In the genomic region with DNA sequence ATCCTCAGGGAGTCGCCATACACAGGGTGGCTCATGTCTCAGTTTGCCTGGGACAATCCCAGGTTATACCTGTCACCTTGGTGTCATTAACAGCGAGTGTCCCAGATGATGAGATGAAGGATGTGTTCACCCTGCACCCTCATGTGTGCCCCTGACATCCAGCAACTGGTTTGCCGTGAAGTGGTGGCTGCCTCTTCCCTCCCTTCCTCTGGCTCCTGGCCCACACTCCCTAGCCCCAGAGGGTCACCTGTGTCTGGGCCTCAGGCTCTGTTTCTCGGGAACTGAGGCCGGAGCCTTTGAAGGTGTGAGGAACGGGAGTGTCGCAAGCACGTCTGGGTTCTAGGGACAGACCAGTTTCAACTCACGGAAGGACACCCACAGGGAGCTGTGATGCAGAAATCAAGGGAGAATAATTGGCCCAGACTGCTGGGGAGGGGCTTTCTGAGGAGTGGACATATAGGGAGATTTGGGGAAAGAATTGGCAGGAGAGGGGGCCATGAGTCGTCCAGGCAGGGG, we compare ENCODE assay signal across 31 cellular contexts. TPM values are rescaled to one million over a fixed set of nuclear protein-coding genes. Genes with fewer than 3 reads are reported as not detected.
"Had no signal": no experiment of that assay in that cellular context is flagged by ENCODE, and none has a peak within 500 bp of the region (broad histone marks: within the 10 kb centered on the region; RNA-seq: fewer than 3 reads in every experiment).

No MANE protein-coding gene starts in this region.

- H3K9me3 ChIP-seq: heart left ventricle, left lung, lower lobe of right lung, mucosa of descending colon, ovary, right atrium auricular region, right lobe of liver, stomach, testis, thyroid gland, transverse colon, upper lobe of right lung, uterus had no signal

- H3K4me1 ChIP-seq: lower lobe of right lung, uterus had no signal

- H3K36me3 ChIP-seq: heart left ventricle, left lung, lower lobe of right lung, ovary, right atrium auricular region, right lobe of liver, stomach, thyroid gland, transverse colon, upper lobe of right lung, uterus had no signal

- H3K9me3 Mint-ChIP-seq: naive thymus-derived CD4-positive, alpha-beta T cell; natural killer cell treated with Interleukin-12 subunit alpha and Interleukin-12 subunit beta and Interleukin-15 and Interleukin-18, amount 100 ng/mL, for 72 hours; stimulated activated naive B cell treated with anti-CD40 and anti-IgM and Interleukin-4, amounts not matched to agents 10 μg/mL and 1 μg/mL and 100 μg/mL, for 72 hours had no signal

- H3K4me3 Mint-ChIP-seq: naive thymus-derived CD4-positive, alpha-beta T cell; natural killer cell treated with Interleukin-12 subunit alpha and Interleukin-12 subunit beta and Interleukin-15 and Interleukin-18, amount 100 ng/mL, for 72 hours; stimulated activated naive B cell treated with anti-CD40 and anti-IgM and Interleukin-4, amounts not matched to agents 10 μg/mL and 1 μg/mL and 100 μg/mL, for 72 hours had no signal

- DNase-seq: glutamatergic neuron; heart left ventricle; kidney glomerular epithelial cell; left cardiac atrium; left lung; lower lobe of right lung; mammary epithelial cell; mesenchymal stem cell; midbrain; mucosa of descending colon; naive thymus-derived CD4-positive, alpha-beta T cell; ovary; stimulated activated CD4-positive, alpha-beta T cell treated with anti-CD3 and anti-CD28 coated beads, Interleukin-2, amount 100 ng/mL, for 24 hours; stimulated activated CD4-positive, alpha-beta T cell treated with anti-CD3 and anti-CD28 coated beads, Interleukin-4, amount 100 ng/mL, for 1 hour; stimulated activated naive B cell treated with anti-CD40 and anti-IgM and Interleukin-4, amounts not matched to agents 10 μg/mL and 1 μg/mL and 100 μg/mL, for 72 hours; stimulated activated naive CD8-positive, alpha-beta T cell treated with anti-CD3 and anti-CD28 coated beads, Interleukin-15, Interleukin-2, amounts not matched to agents 100 U/mL and 50 U/mL, for 24 hours; stomach; testis; thyroid gland; transverse colon; upper lobe of right lung; uterus had no signal

- H3K4me3 ChIP-seq: heart left ventricle, hepatocyte, left lung, lower lobe of right lung, mucosa of descending colon, ovary, right atrium auricular region, right lobe of liver, smooth muscle cell, stomach, testis, thyroid gland, transverse colon, upper lobe of right lung, uterus had no signal

- ATAC-seq: heart left ventricle; left cardiac atrium; left lung; mucosa of descending colon; naive thymus-derived CD4-positive, alpha-beta T cell; right lobe of liver; stimulated activated naive B cell treated with anti-CD40 and anti-IgM and Interleukin-4, amounts not matched to agents 10 μg/mL and 1 μg/mL and 100 μg/mL, for 72 hours; stimulated activated naive CD8-positive, alpha-beta T cell treated with anti-CD3 and anti-CD28 coated beads, Interleukin-15, Interleukin-2, amounts not matched to agents 100 U/mL and 50 U/mL, for 24 hours; upper lobe of right lung had no signal

- FAIRE-seq: keratinocyte had no signal

- H3K27ac ChIP-seq: heart left ventricle, hepatocyte, left lung, lower lobe of right lung, ovary, right atrium auricular region, right lobe of liver, stomach, testis, thyroid gland, transverse colon, upper lobe of right lung, uterus had no signal

- H3K27ac Mint-ChIP-seq: natural killer cell treated with Interleukin-12 subunit alpha and Interleukin-12 subunit beta and Interleukin-15 and Interleukin-18, amount 100 ng/mL, for 72 hours; progenitor cell of endocrine pancreas; stimulated activated naive B cell treated with anti-CD40 and anti-IgM and Interleukin-4, amounts not matched to agents 10 μg/mL and 1 μg/mL and 100 μg/mL, for 72 hours had no signal

- H3K27me3 ChIP-seq: ovary, right atrium auricular region, testis, thyroid gland, uterus had no signal

- H3K36me3 Mint-ChIP-seq: naive thymus-derived CD4-positive, alpha-beta T cell; natural killer cell treated with Interleukin-12 subunit alpha and Interleukin-12 subunit beta and Interleukin-15 and Interleukin-18, amount 100 ng/mL, for 72 hours; stimulated activated naive B cell treated with anti-CD40 and anti-IgM and Interleukin-4, amounts not matched to agents 10 μg/mL and 1 μg/mL and 100 μg/mL, for 72 hours had no signal

RNA-seq across cellular contexts. Expression of a gene that starts 35.8 kb away (rescaled TPM):
- total RNA-seq: myocyte; natural killer cell treated with Interleukin-12 subunit alpha and Interleukin-12 subunit beta and Interleukin-15 and Interleukin-18, amount 100 ng/mL, for 72 hours; pulmonary artery endothelial cell had no signal
